1 cellular context compared by ENCODE assay signal in genomic region chr1:183291216-183291762, GRCh38.
TF ChIP-seq lines count a peak whose summit lies in the region.

No MANE protein-coding gene starts in this region.

TF ChIP-seq in IMR-90, 13 proteins besides CTCF, POLR2A, EP300 and RAD21 (continued from another document):
- TF ChIP-seq RCOR1 (IDR thresholded peaks at IDR 0.05; ENCODE audit: insufficient replicate concordance, low read length) (no peak), FOS (IDR thresholded peaks at IDR 0.05; ENCODE audit: low read depth, low read length) (no peak), BHLHE40 (IDR thresholded peaks at IDR 0.05; ENCODE audit: low read depth, low read length) (no peak), MAFK (IDR thresholded peaks at IDR 0.05; ENCODE audit: low read depth, low read length) (no peak), CHD1 (IDR thresholded peaks at IDR 0.05; ENCODE audit: low read depth, low read length) (no peak), RFX5 (IDR thresholded peaks at IDR 0.05; ENCODE audit: low read depth, low read length) (no peak), USF2 (IDR thresholded peaks at IDR 0.05; ENCODE audit: low read depth, low read length) (no peak)
